8 cellular contexts compared by ENCODE assay signal in the genomic region with DNA sequence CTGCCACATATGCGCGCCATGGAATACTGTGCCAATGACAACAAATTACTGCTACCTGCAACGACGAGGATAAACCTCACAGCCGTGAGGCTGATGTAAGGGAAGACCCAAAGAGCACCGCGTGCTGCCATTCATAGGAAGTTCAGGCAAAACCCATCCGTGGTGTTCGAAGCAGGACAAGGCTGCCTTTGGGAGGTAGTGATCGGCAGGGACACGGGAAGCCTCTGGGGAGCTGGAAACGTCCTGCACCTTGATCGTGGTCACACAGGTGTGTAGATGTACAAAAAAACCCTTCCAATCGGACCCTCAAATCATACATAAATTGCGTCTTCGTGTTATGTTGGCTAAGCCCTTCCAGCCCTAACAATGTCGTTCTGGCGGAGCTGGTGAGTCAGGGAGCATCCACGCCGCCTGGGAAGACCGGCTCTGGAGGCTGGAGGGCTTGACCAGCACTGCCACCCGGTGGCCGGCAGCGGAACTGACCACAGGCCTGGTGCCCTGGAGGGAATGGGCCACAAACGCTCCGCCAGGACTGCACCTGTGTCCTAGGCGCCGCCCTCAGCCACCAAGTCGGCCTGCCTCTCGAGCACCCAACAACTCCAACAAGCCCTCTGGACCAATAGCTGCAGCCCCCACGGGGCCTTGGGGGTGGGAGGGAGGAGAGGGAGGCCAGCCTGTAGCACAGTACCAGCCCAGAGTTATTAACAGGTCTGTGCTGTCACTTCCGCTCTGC. TPM values are rescaled to one million over a fixed set of nuclear protein-coding genes. Genes with fewer than 3 reads are reported as not detected.
DNase-seq lines count a peak whose midpoint lies in the region; ATAC-seq and TF ChIP-seq lines count a peak whose summit lies in the region.

No MANE protein-coding gene starts in this region.

- H3K4me3 Mint-ChIP-seq in CD4-positive, alpha-beta memory T cell, result peak overlapping the region in 4 of 8 donors; percentile 7 to 46 (median 20)
- H3K4me3 Mint-ChIP-seq in activated T-cell treated with anti-CD3 and anti-CD28 coated beads, Interleukin-2, amount 50 U/mL, for 72 hours, result peak overlapping the region; percentile 22 to 65
- peak overlapping the region in 2 of 3 experiments; percentile 19 to 52 for H3K4me3 Mint-ChIP-seq in nephron

- H3K79me2 ChIP-seq in OCI-LY7 (ENCODE audit: insufficient read depth, low read depth, low read length), result no peaks in the 10 kb centered on the region

- no peak overlapping the region for H3K27ac ChIP-seq in CD4-positive, alpha-beta memory T cell (ENCODE audit: low read depth, low read length)
- H3K27ac ChIP-seq in HUES64 (ENCODE audit: low read depth, low read length), result no peak overlapping the region
- no peak overlapping the region for H3K27ac ChIP-seq in OCI-LY7 (ENCODE audit: low read depth, low read length, poor library complexity, severe bottlenecking)

- no TSS peak for BruUV-seq in OCI-LY7 (replicated peaks; lab: Mats Ljungman, UMichigan)

- H3K27me3 Mint-ChIP-seq in CD4-positive, alpha-beta memory T cell, result peaks cover 1 to 12% of the 10 kb centered on the region in 2 donors
- H3K27me3 Mint-ChIP-seq in activated T-cell treated with anti-CD3 and anti-CD28 coated beads, Interleukin-2, amount 50 U/mL, for 72 hours (ENCODE audit: low read depth), result peaks cover 23% of the 10 kb centered on the region
- peaks cover 5% of the 10 kb centered on the region for H3K27me3 Mint-ChIP-seq in nephron (ENCODE audit: low read depth)

- ATAC-seq in GM19452 (IDR thresholded peaks at IDR 0.05; ENCODE audit: unreplicated experiment), result peak; percentile 69
- peak; percentile 49 to 64 for ATAC-seq in activated T-cell treated with anti-CD3 and anti-CD28 coated beads, Interleukin-2, amount 50 U/mL, for 72 hours (replicated peaks in 1 of 2)

- intact Hi-C loops in CD4-positive, alpha-beta memory T cell (cut with micrococcal nuclease), result loop anchor here (2.0 to 10.0 kb wide), 2 partner anchors 244 to 364 kb away; a partner anchor contains a TSS
- intact Hi-C loops in OCI-LY7 (cut with micrococcal nuclease; ENCODE audit: unreplicated experiment), result loop anchor here (1.0 to 10.0 kb wide), 3 partner anchors 45 to 244 kb away; a partner anchor contains a TSS

- no peaks in the 10 kb centered on the region for H3K9me3 ChIP-seq in CD4-positive, alpha-beta memory T cell (ENCODE audit: control insufficient read depth in 1 of 2, low read length in 2 of 2)
- H3K9me3 ChIP-seq in HUES64 (ENCODE audit: insufficient read depth, low read depth, low read length) (no peaks in the 10 kb centered on the region), OCI-LY7 (ENCODE audit: low read length) (no peaks in the 10 kb centered on the region)

- H3K4me1 Mint-ChIP-seq in CD4-positive, alpha-beta memory T cell, result peaks cover 4 to 23% (median 13%) of the 10 kb centered on the region in 4 donors
- peaks cover 68% of the 10 kb centered on the region for H3K4me1 Mint-ChIP-seq in activated T-cell treated with anti-CD3 and anti-CD28 coated beads, Interleukin-2, amount 50 U/mL, for 72 hours (ENCODE audit: low read depth)
- H3K4me1 Mint-ChIP-seq in nephron, result peaks cover 24% of the 10 kb centered on the region

- no peaks in the 10 kb centered on the region for H3K36me3 ChIP-seq in CD4-positive, alpha-beta memory T cell (ENCODE audit: insufficient read depth, low read length)
- H3K36me3 ChIP-seq in HUES64 (ENCODE audit: insufficient read depth, low read length) (no peaks in the 10 kb centered on the region), OCI-LY7 (ENCODE audit: insufficient read depth, low read length) (no peaks in the 10 kb centered on the region)

- WGBS in HUES64, result 34% methylated on average over 30 of the region's 32 CpGs

- H3K36me3 Mint-ChIP-seq in CD4-positive, alpha-beta memory T cell, result no peaks in the 10 kb centered on the region
- no peaks in the 10 kb centered on the region for H3K36me3 Mint-ChIP-seq in activated T-cell treated with anti-CD3 and anti-CD28 coated beads, Interleukin-2, amount 50 U/mL, for 72 hours (ENCODE audit: insufficient read depth in 2 of 2)
- no peaks in the 10 kb centered on the region for H3K36me3 Mint-ChIP-seq in nephron (ENCODE audit: low read depth)

- H4K20me1 ChIP-seq in OCI-LY7 (ENCODE audit: insufficient read depth, low read length), result no peaks in the 10 kb centered on the region

- peak overlapping the region in 2 of 7 donors; percentile 9 to 66 for H3K27ac Mint-ChIP-seq in CD4-positive, alpha-beta memory T cell
- no peak overlapping the region for H3K27ac Mint-ChIP-seq in activated T-cell treated with anti-CD3 and anti-CD28 coated beads, Interleukin-2, amount 50 U/mL, for 72 hours
- peak overlapping the region in 2 of 3 experiments; percentile 9 to 25 for H3K27ac Mint-ChIP-seq in nephron

- no peaks in the 10 kb centered on the region for H3K9me2 ChIP-seq in OCI-LY7 (ENCODE audit: insufficient read depth, low read length)

- DNase-seq in CD4-positive, alpha-beta memory T cell, result peak in 3 of 5 donors; percentile 21 to 45 (median 26)
- DNase-seq in OCI-LY7 (ENCODE audit: low spot score), result peak; percentile 73
- peak; percentile 79 to 85 for DNase-seq in activated T-cell treated with anti-CD3 and anti-CD28 coated beads, Interleukin-2, amount 50 U/mL, for 72 hours
- peak; percentile 86 for DNase-seq in fibroblast of the aortic adventitia (ENCODE audit: low read depth)
- peak; percentile 90 for DNase-seq in superior temporal gyrus (ENCODE audit: extremely low spot score)

- peak; percentile 84 for TF ChIP-seq CTCF in OCI-LY7 (conservative IDR thresholded peaks at IDR 0.05; ENCODE audit: low read length)
- TF ChIP-seq CTCF in fibroblast of the aortic adventitia (IDR thresholded peaks at IDR 0.05; ENCODE audit: insufficient read depth, low read length), result peak; percentile 98
- TF ChIP-seq CTCF in nephron (IDR thresholded peaks at IDR 0.05; ENCODE audit: unreplicated experiment in 3 of 3), result peak; percentile 93 to 97 (median 97)

- no peak overlapping the region for H3K4me3 ChIP-seq in CD4-positive, alpha-beta memory T cell (ENCODE audit: low read length in 2 of 2)
- H3K4me3 ChIP-seq in HUES64 (ENCODE audit: low read length) (peak overlapping the region; percentile 39), OCI-LY7 (ENCODE audit: low read depth, low read length, poor library complexity, severe bottlenecking) (no peak overlapping the region), fibroblast of the aortic adventitia (ENCODE audit: low read depth, low read length) (no peak overlapping the region)

- no peaks in the 10 kb centered on the region for H3K9me3 Mint-ChIP-seq in CD4-positive, alpha-beta memory T cell
- no peaks in the 10 kb centered on the region for H3K9me3 Mint-ChIP-seq in activated T-cell treated with anti-CD3 and anti-CD28 coated beads, Interleukin-2, amount 50 U/mL, for 72 hours
- H3K9me3 Mint-ChIP-seq in nephron, result no peaks in the 10 kb centered on the region

- peak overlapping the region; percentile 82 for H2AFZ ChIP-seq in OCI-LY7 (ENCODE audit: low read length)

- peaks cover 10% of the 10 kb centered on the region for H3K4me1 ChIP-seq in CD4-positive, alpha-beta memory T cell (ENCODE audit: insufficient read depth, low read length)
- H3K4me1 ChIP-seq in HUES64 (ENCODE audit: insufficient read depth, low read length) (no peaks in the 10 kb centered on the region), OCI-LY7 (ENCODE audit: insufficient read depth, low read length, poor library complexity, severe bottlenecking) (no peaks in the 10 kb centered on the region)

- CTCF ChIA-PET in CD4-positive, alpha-beta memory T cell (lab: Charles Lee; ENCODE audit: partially characterized antibody), result interaction anchor here (0.6 to 9.6 kb wide), 22 partner anchors 16 to 370 kb away, joined by 3 to 97 read pairs (median 4); no protein-coding TSS in a partner anchor
- CTCF ChIA-PET in OCI-LY7 (lab: Charles Lee; ENCODE audit: unreplicated experiment), result interaction anchor here (1.0 kb wide), 1 partner anchor 244 kb away, joined by 4 read pairs; no protein-coding TSS in a partner anchor

- H3K27me3 ChIP-seq in CD4-positive, alpha-beta memory T cell (ENCODE audit: insufficient read depth, low read length), result no peaks in the 10 kb centered on the region
- H3K27me3 ChIP-seq in HUES64 (ENCODE audit: insufficient read depth, low read length), result peaks cover 18% of the 10 kb centered on the region

- POLR2A ChIA-PET in CD4-positive, alpha-beta memory T cell (lab: Charles Lee; ENCODE audit: partially characterized antibody), result interaction anchor here (0.6 to 5.6 kb wide), 3 partner anchors 17 to 146 kb away, joined by 3 to 32 read pairs (median 6); no protein-coding TSS in a partner anchor
- POLR2A ChIA-PET in OCI-LY7 (lab: Charles Lee), result no interaction called here

- H3K9ac ChIP-seq in HUES64 (ENCODE audit: low read depth, low read length), result no peak overlapping the region

- peak overlapping the region; percentile 47 for H3K4me2 ChIP-seq in OCI-LY7 (ENCODE audit: low read length)

RNA-seq across cellular contexts. Expression of a gene that starts 4.1 kb away (rescaled TPM):
- total RNA-seq in CD4-positive, alpha-beta memory T cell, result under 1 TPM in 1 of 2 experiments, not detected in 1; 0.22 TPM
- polyA plus RNA-seq in CD4-positive, alpha-beta memory T cell, result not detected
- polyA plus RNA-seq in HUES64 (2013, experiment 1 of 2), result not detected
- polyA plus RNA-seq in HUES64 (2013, experiment 2 of 2), result not detected
- total RNA-seq in OCI-LY7 (2014; rRNA removed; shearing (Covaris generic)), result not detected in 2 replicates
- total RNA-seq in OCI-LY7 (2022) (not detected in 2 replicates), fibroblast of the aortic adventitia (ENCODE audit: low replicate concordance) (not detected in 2 replicates)
- 1 to 10 TPM; 4.4 to 5.3 TPM for total RNA-seq in activated T-cell treated with anti-CD3 and anti-CD28 coated beads, Interleukin-2, amount 50 U/mL, for 72 hours

RNA-seq across cellular contexts. Expression of a gene that starts 27.3 kb away (rescaled TPM):
- total RNA-seq in CD4-positive, alpha-beta memory T cell, result 10 to 100 TPM; 80.0 to 83.8 TPM
- polyA plus RNA-seq in CD4-positive, alpha-beta memory T cell, result 10 to 100 TPM; 31.4 to 69.6 TPM
- polyA plus RNA-seq in HUES64 (2013, experiment 1 of 2), result 6.8 TPM
- polyA plus RNA-seq in HUES64 (2013, experiment 2 of 2), result 7.0 TPM
- 4.4 and 6.0 TPM in 2 replicates for total RNA-seq in OCI-LY7 (2014; rRNA removed; shearing (Covaris generic))
- total RNA-seq in OCI-LY7 (2022) (5.7 and 6.0 TPM in 2 replicates), fibroblast of the aortic adventitia (ENCODE audit: low replicate concordance) (7.8 and 8.3 TPM in 2 replicates)
- 100 to 1,000 TPM; 424 to 433 TPM for total RNA-seq in activated T-cell treated with anti-CD3 and anti-CD28 coated beads, Interleukin-2, amount 50 U/mL, for 72 hours

Comparison
In these comparisons a context has a peak if more than half of its experiments do, and no peak if none do; other contexts are left out.
1. DNase-seq: peak in every context shown above with its lines; median percentile 90 in superior temporal gyrus; 86 in fibroblast of the aortic adventitia; 82 in activated T-cell treated with anti-CD3 and anti-CD28 coated beads, Interleukin-2, amount 50 U/mL, for 72 hours; 73 in OCI-LY7; 26 in CD4-positive, alpha-beta memory T cell.
2. RNA of a gene that starts 27.3 kb away (total RNA-seq): 424 to 433 TPM in activated T-cell treated with anti-CD3 and anti-CD28 coated beads, Interleukin-2, amount 50 U/mL, for 72 hours; 80.0 to 83.8 TPM in CD4-positive, alpha-beta memory T cell, 7.8 to 8.3 TPM in fibroblast of the aortic adventitia and 4.4 to 6.0 TPM in OCI-LY7; every median in the first group is over 4 times any median in the second.
3. Peak in every context shown above with its lines, with median percentiles within 50 percentile points of each other: CTCF ChIP-seq.